Comparison of ENCODE assay signal across 23 cellular contexts in genomic region chr1:165508291-165508690, GRCh38. TPM values are rescaled to one million over a fixed set of nuclear protein-coding genes. Genes with fewer than 3 reads are reported as not detected.
DNase-seq lines count a peak whose midpoint lies in the region; TF ChIP-seq lines count a peak whose summit lies in the region.
"Had no signal": no experiment of that assay in that cellular context is flagged by ENCODE, and none has a peak within 500 bp of the region (broad histone marks: within the 10 kb centered on the region; RNA-seq: fewer than 3 reads in every experiment).

No MANE protein-coding gene starts in this region.

- no peaks in the 10 kb centered on the region for H3K36me3 Mint-ChIP-seq in activated naive CD8-positive, alpha-beta T cell treated with anti-CD3 and anti-CD28 coated beads for 36 hours
- no peaks in the 10 kb centered on the region for H3K36me3 Mint-ChIP-seq in mesothelial cell of epicardium
- H3K36me3 Mint-ChIP-seq: CD4-positive, alpha-beta memory T cell had no signal

- peak; percentile 2 to 47 (median 20) for DNase-seq in NCI-H1417 (lab: John Stamatoyannopoulos, UW)
- DNase-seq in NCI-H1417 treated with DMSO at 0.1 percent for 48 hours (lab: John Stamatoyannopoulos, UW) = no peak
- peak; percentile 89 for DNase-seq in MM.1S
- peak; percentile 22 for DNase-seq in NCI-H345 treated with DMSO at 0.1 percent for 48 hours (lab: John Stamatoyannopoulos, UW; ENCODE audit: unreplicated experiment)
- DNase-seq in activated naive CD8-positive, alpha-beta T cell treated with anti-CD3 and anti-CD28 coated beads for 36 hours = no peak
- no peak for DNase-seq in NK-92 treated with Interleukin-12 subunit alpha and Interleukin-12 subunit beta, amount 100 ng/mL, for 24 hours (lab: John Stamatoyannopoulos, UW)
- DNase-seq in mesothelial cell of epicardium (ENCODE audit: low spot score in 2 of 2, unreplicated experiment in 2 of 2) = no peak
- DNase-seq: Caco-2; CD4-positive, alpha-beta memory T cell; DMS 273 treated with DMSO at 0.1 percent for 48 hours; GDM1; H7; Kasumi-1; MG63; NCI-H1048; NCI-H1436 treated with DMSO at 0.1 percent for 48 hours; NCI-H2081 treated with DMSO at 0.1 percent for 48 hours; NCI-H524 treated with DMSO at 0.1 percent for 48 hours; Peyer's patch had no signal

- no peak for TF ChIP-seq CTCF in MM.1S (IDR thresholded peaks at IDR 0.05; ENCODE audit: low read length)
- TF ChIP-seq CTCF in parathyroid adenoma (IDR thresholded peaks at IDR 0.05) = no peak
- TF ChIP-seq CTCF in mesothelial cell of epicardium (IDR thresholded peaks at IDR 0.05; ENCODE audit: unreplicated experiment) = no peak

- H3K79me2 ChIP-seq in MM.1S (ENCODE audit: low read length) (no peaks in the 10 kb centered on the region), parathyroid adenoma (no peaks in the 10 kb centered on the region)

- no peaks in the 10 kb centered on the region for H3K36me3 ChIP-seq in MM.1S (replicated peaks; ENCODE audit: insufficient read depth, low read length)
- no peaks in the 10 kb centered on the region for H3K36me3 ChIP-seq in parathyroid adenoma (ENCODE audit: control insufficient read depth, insufficient read depth, low read length)
- H3K36me3 ChIP-seq: BLaER1 treated with 17β-estradiol and CSF1 and Interleukin-3, amounts not matched to agents 10 nM and 100 nM; MG63; Peyer's patch had no signal

- H3K9me2 ChIP-seq in MM.1S (replicated peaks; ENCODE audit: insufficient read depth, low read length) = no peaks in the 10 kb centered on the region

- H3K9me3 ChIP-seq in MM.1S (replicated peaks; ENCODE audit: insufficient read depth, low read length) (no peaks in the 10 kb centered on the region), parathyroid adenoma (ENCODE audit: control insufficient read depth, low read length) (no peaks in the 10 kb centered on the region)
- H3K9me3 ChIP-seq: Caco-2, MG63, Peyer's patch had no signal

- H3K4me1 Mint-ChIP-seq in activated naive CD8-positive, alpha-beta T cell treated with anti-CD3 and anti-CD28 coated beads for 36 hours = no peaks in the 10 kb centered on the region
- no peaks in the 10 kb centered on the region for H3K4me1 Mint-ChIP-seq in mesothelial cell of epicardium
- H3K4me1 Mint-ChIP-seq: CD4-positive, alpha-beta memory T cell had no signal

- H3K27ac ChIP-seq in MM.1S (ENCODE audit: low read length) = peak overlapping the region; percentile 34; the same call in 1 of the 2 replicates
- H3K27ac ChIP-seq in parathyroid adenoma = no peak overlapping the region
- H3K27ac ChIP-seq: 22Rv1; BLaER1 treated with 17β-estradiol and CSF1 and Interleukin-3, amounts not matched to agents 10 nM and 100 nM; Peyer's patch had no signal

- H3K4me1 ChIP-seq in MM.1S (ENCODE audit: low read length) (peaks cover 24% of the 10 kb centered on the region), parathyroid adenoma (no peaks in the 10 kb centered on the region)
- H3K4me1 ChIP-seq: BLaER1 treated with 17β-estradiol and CSF1 and Interleukin-3, amounts not matched to agents 10 nM and 100 nM; Caco-2; Peyer's patch had no signal

- peaks cover 4% of the 10 kb centered on the region; the same call in 1 of the 2 replicates for H3F3A ChIP-seq in MM.1S (ENCODE audit: insufficient read depth, low read length)

- H3K27me3 Mint-ChIP-seq in activated naive CD8-positive, alpha-beta T cell treated with anti-CD3 and anti-CD28 coated beads for 36 hours = no peaks in the 10 kb centered on the region
- H3K27me3 Mint-ChIP-seq in mesothelial cell of epicardium (ENCODE audit: low read depth) = peaks cover 15% of the 10 kb centered on the region

- no peaks in the 10 kb centered on the region for H3K27me3 ChIP-seq in MM.1S (replicated peaks; ENCODE audit: insufficient read depth, low read length)
- H3K27me3 ChIP-seq in parathyroid adenoma (ENCODE audit: control insufficient read depth, insufficient read depth, low read length) = no peaks in the 10 kb centered on the region
- H3K27me3 ChIP-seq: BLaER1 treated with 17β-estradiol and CSF1 and Interleukin-3, amounts not matched to agents 10 nM and 100 nM; MG63; Peyer's patch had no signal

- peak overlapping the region; percentile 29 for H3K4me2 ChIP-seq in MM.1S (ENCODE audit: low read depth, low read length)
- peak overlapping the region; percentile 35 for H3K4me2 ChIP-seq in parathyroid adenoma (ENCODE audit: low read length)
- H3K4me2 ChIP-seq: BLaER1 treated with 17β-estradiol and CSF1 and Interleukin-3, amounts not matched to agents 10 nM and 100 nM had no signal

- peak overlapping the region; percentile 32; the same call in 1 of the 2 replicates for H2AFZ ChIP-seq in MM.1S (ENCODE audit: low read length)
- H2AFZ ChIP-seq in parathyroid adenoma = no peak overlapping the region

- no peak overlapping the region for H3K4me3 Mint-ChIP-seq in activated naive CD8-positive, alpha-beta T cell treated with anti-CD3 and anti-CD28 coated beads for 36 hours
- no peak overlapping the region for H3K4me3 Mint-ChIP-seq in mesothelial cell of epicardium
- H3K4me3 Mint-ChIP-seq: CD4-positive, alpha-beta memory T cell; T-helper 2 cell treated with Interferon-gamma antibody and Interleukin-4, amounts not matched to agents 5 μg/mL and 100 μg/mL, for 36 hours had no signal

- no peaks in the 10 kb centered on the region for H3K9me3 Mint-ChIP-seq in activated naive CD8-positive, alpha-beta T cell treated with anti-CD3 and anti-CD28 coated beads for 36 hours
- H3K9me3 Mint-ChIP-seq in mesothelial cell of epicardium = peaks cover 7% of the 10 kb centered on the region
- H3K9me3 Mint-ChIP-seq: T-helper 2 cell treated with Interferon-gamma antibody and Interleukin-4, amounts not matched to agents 5 μg/mL and 100 μg/mL, for 36 hours had no signal

- no peak overlapping the region for H3K9ac ChIP-seq in MM.1S (ENCODE audit: low read length)
- no peak overlapping the region for H3K9ac ChIP-seq in parathyroid adenoma
- H3K9ac ChIP-seq: BLaER1 treated with 17β-estradiol and CSF1 and Interleukin-3, amounts not matched to agents 10 nM and 100 nM had no signal

- no peak overlapping the region for H3K27ac Mint-ChIP-seq in activated naive CD8-positive, alpha-beta T cell treated with anti-CD3 and anti-CD28 coated beads for 36 hours
- no peak overlapping the region for H3K27ac Mint-ChIP-seq in mesothelial cell of epicardium
- H3K27ac Mint-ChIP-seq: CD4-positive, alpha-beta memory T cell; T-helper 2 cell treated with Interferon-gamma antibody and Interleukin-4, amounts not matched to agents 5 μg/mL and 100 μg/mL, for 36 hours had no signal

- H3K4me3 ChIP-seq in MM.1S (ENCODE audit: low read length) = no peak overlapping the region
- no peak overlapping the region for H3K4me3 ChIP-seq in parathyroid adenoma (ENCODE audit: low read depth, low read length)
- H3K4me3 ChIP-seq: BLaER1 treated with 17β-estradiol and CSF1 and Interleukin-3, amounts not matched to agents 10 nM and 100 nM; MG63; Peyer's patch had no signal

- H4K20me1 ChIP-seq in MM.1S (ENCODE audit: insufficient read depth, low read length) = no peaks in the 10 kb centered on the region
- H4K20me1 ChIP-seq: BLaER1 treated with 17β-estradiol and CSF1 and Interleukin-3, amounts not matched to agents 10 nM and 100 nM had no signal

RNA-seq across cellular contexts. Expression of gene LRRC52, which starts 35.5 kb away (rescaled TPM):
- not detected for total RNA-seq in activated naive CD8-positive, alpha-beta T cell treated with anti-CD3 and anti-CD28 coated beads for 36 hours
- not detected in 3 replicates for total RNA-seq in mesothelial cell of epicardium
- total RNA-seq: Caco-2; CD4-positive, alpha-beta memory T cell; H7; Peyer's patch had no signal

Comparison
In these comparisons a context has a peak if more than half of its experiments do, and no peak if none do; other contexts are left out.
1. DNase-seq: peak in NCI-H1417 (3 of 3), MM.1S (single experiment) and NCI-H345 treated with DMSO at 0.1 percent for 48 hours (single experiment); none in NCI-H1417 treated with DMSO at 0.1 percent for 48 hours (single experiment), activated naive CD8-positive, alpha-beta T cell treated with anti-CD3 and anti-CD28 coated beads for 36 hours (single experiment), NK-92 treated with Interleukin-12 subunit alpha and Interleukin-12 subunit beta, amount 100 ng/mL, for 24 hours (single experiment) and mesothelial cell of epicardium (0 of 2).